Comparison of ENCODE assay signal across 9 cellular contexts in the genomic region with DNA sequence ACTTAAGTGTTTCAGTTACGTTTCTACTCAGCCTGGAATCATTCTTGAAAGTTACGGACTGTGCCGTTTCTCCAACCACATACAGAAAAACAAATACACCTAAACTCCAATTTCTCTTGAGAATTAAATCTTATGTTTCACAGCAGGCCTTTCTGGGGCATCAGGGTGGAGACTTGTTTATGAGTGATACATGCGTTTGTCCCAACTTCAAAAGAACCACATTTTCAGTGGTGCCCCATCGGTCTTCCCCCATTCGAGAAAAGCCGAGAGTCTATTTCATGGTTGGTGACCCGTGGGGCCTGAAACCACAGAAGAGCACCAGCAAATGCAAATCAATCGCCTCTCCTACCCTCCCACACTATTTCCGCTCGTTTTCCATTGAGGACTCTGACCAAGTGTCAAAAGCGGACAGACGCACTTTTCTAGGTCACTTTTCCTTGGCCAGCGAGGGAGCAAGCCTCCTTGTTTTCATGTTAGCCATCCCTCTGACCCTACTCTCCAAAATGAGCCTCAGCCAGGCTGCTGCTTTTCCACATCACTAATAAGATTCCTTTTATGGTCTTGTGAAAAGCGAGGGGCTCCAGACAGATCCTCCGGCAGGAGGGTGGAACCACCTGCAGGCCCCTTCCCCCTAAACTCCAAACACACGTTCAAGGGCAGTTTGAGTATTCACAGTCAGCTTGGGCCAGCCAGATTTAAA. TPM values are rescaled to one million over a fixed set of nuclear protein-coding genes. Genes with fewer than 3 reads are reported as not detected.
A peak's percentile ranks its signal among the peaks of the same experiment; 100 is the strongest.
DNase-seq lines count a peak whose midpoint lies in the region; ATAC-seq and TF ChIP-seq lines count a peak whose summit lies in the region.
"Had no signal": no experiment of that assay in that cellular context is flagged by ENCODE, and none has a peak within 500 bp of the region (broad histone marks: within the 10 kb centered on the region; RNA-seq: fewer than 3 reads in every experiment).

No MANE protein-coding gene starts in this region.

- TF ChIP-seq CTCF in LNCaP clone FGC (IDR thresholded peaks at IDR 0.05; ENCODE audit: control insufficient read depth, extremely low read depth, insufficient read depth): no peak

- DNase-seq in Caki2 (ENCODE audit: low read depth) (peak; percentile 75), LNCaP clone FGC (ENCODE audit: low read depth) (no peak), epithelial cell of prostate (ENCODE audit: low read depth, low spot score) (no peak), NCI-H345 treated with DMSO at 0.1 percent for 48 hours (lab: John Stamatoyannopoulos, UW; ENCODE audit: unreplicated experiment) (no peak), medulla oblongata (ENCODE audit: extremely low spot score) (no peak)
- no peak for DNase-seq in activated naive CD4-positive, alpha-beta T cell treated with anti-CD3 and anti-CD28 coated beads, Interleukin-2, amount 50 U/mL, for 72 hours (ENCODE audit: low spot score in 2 of 2)

- H3K36me3 ChIP-seq in rectal smooth muscle tissue (ENCODE audit: control insufficient read depth, insufficient read depth, low read length): peaks cover 12% of the 10 kb centered on the region
- H3K36me3 ChIP-seq: neutrophil had no signal

- H3K4me1 ChIP-seq in rectal smooth muscle tissue (ENCODE audit: control insufficient read depth, insufficient read depth, low read length): peaks cover 33% of the 10 kb centered on the region

- H3K27ac Mint-ChIP-seq in activated naive CD4-positive, alpha-beta T cell treated with anti-CD3 and anti-CD28 coated beads, Interleukin-2, amount 50 U/mL, for 72 hours: no peak overlapping the region

- peak; percentile 35 for ATAC-seq in GM21526 (IDR thresholded peaks at IDR 0.05; ENCODE audit: low FRiP score, unreplicated experiment)
- no peak for ATAC-seq in activated naive CD4-positive, alpha-beta T cell treated with anti-CD3 and anti-CD28 coated beads, Interleukin-2, amount 50 U/mL, for 72 hours

- in situ Hi-C loops in Caki2 (cut with HindIII; ENCODE audit: low pct_unique_long_range_greater_than_20kb, low sequenced_read_pairs): no loop called here

- peak overlapping the region; percentile 32 for H3K9ac ChIP-seq in rectal smooth muscle tissue (ENCODE audit: low read length)

- peaks cover 0 to 6% of the 10 kb centered on the region in 2 donors for H3K36me3 Mint-ChIP-seq in activated naive CD4-positive, alpha-beta T cell treated with anti-CD3 and anti-CD28 coated beads, Interleukin-2, amount 50 U/mL, for 72 hours

- no peaks in the 10 kb centered on the region for H3K27me3 ChIP-seq in rectal smooth muscle tissue (ENCODE audit: control insufficient read depth, insufficient read depth, low read length)
- H3K27me3 ChIP-seq: neutrophil had no signal

- H3K27ac ChIP-seq in epithelial cell of prostate (peak overlapping the region; percentile 99), rectal smooth muscle tissue (ENCODE audit: low read depth, low read length) (peak overlapping the region; percentile 96)

- peak overlapping the region; percentile 79 for H3K4me3 ChIP-seq in LNCaP clone FGC (ENCODE audit: low read depth, low read length)
- H3K4me3 ChIP-seq in rectal smooth muscle tissue (ENCODE audit: low read length): peak overlapping the region; percentile 88

- no peaks in the 10 kb centered on the region for H3K9me3 Mint-ChIP-seq in activated naive CD4-positive, alpha-beta T cell treated with anti-CD3 and anti-CD28 coated beads, Interleukin-2, amount 50 U/mL, for 72 hours

RNA-seq across cellular contexts. Expression of a gene that starts 3.1 kb away (rescaled TPM):
- 142 and 148 TPM in 2 replicates for total RNA-seq in Caki2 (2014; rRNA removed; shearing (Covaris generic); ENCODE audit: low replicate concordance)
- under 1 TPM; 0.11 to 0.62 TPM for total RNA-seq in activated naive CD4-positive, alpha-beta T cell treated with anti-CD3 and anti-CD28 coated beads, Interleukin-2, amount 50 U/mL, for 72 hours

Comparison
In these comparisons a context has a peak if more than half of its experiments do, and no peak if none do; other contexts are left out.
1. RNA of a gene that starts 3.1 kb away (total RNA-seq): 142 to 148 TPM in Caki2; 0.11 to 0.62 TPM in activated naive CD4-positive, alpha-beta T cell treated with anti-CD3 and anti-CD28 coated beads, Interleukin-2, amount 50 U/mL, for 72 hours; every median in the first group is over 10 times any median in the second.